ENCODE assay signal across 13 cellular contexts in genomic region chr1:104760017-104760416, GRCh38.
DNase-seq lines count a peak whose midpoint lies in the region; ATAC-seq and TF ChIP-seq lines count a peak whose summit lies in the region.
"Had no signal": no experiment of that assay in that cellular context is flagged by ENCODE, and none has a peak within 500 bp of the region (broad histone marks: within the 10 kb centered on the region; RNA-seq: fewer than 3 reads in every experiment).

No MANE protein-coding gene starts in this region.

- TF ChIP-seq CTCF in activated B cell treated with CpG ODN at 0.5 μM for 24 hours (IDR thresholded peaks at IDR 0.05) (no peak), CD14-positive monocyte (IDR thresholded peaks at IDR 0.05) (no peak)

- H3K9me3 Mint-ChIP-seq in activated B cell treated with CpG ODN at 0.5 μM for 24 hours (no peaks in the 10 kb centered on the region), CD14-positive monocyte (peaks cover 0 to 4% (median 0%) of the 10 kb centered on the region in 7 donors)

- intact Hi-C loops in activated B cell treated with CpG ODN at 0.5 μM for 24 hours (cut with micrococcal nuclease) (loop anchor here (1.0 to 2.0 kb wide), 4 partner anchors 13 to 1115 kb away; no protein-coding TSS in a partner anchor), CD14-positive monocyte (cut with micrococcal nuclease) (no loop called here)

- DNase-seq in activated B cell treated with CpG ODN at 0.5 μM for 24 hours = no peak
- no peak for DNase-seq in cerebellum (ENCODE audit: low spot score)
- no peak for DNase-seq in iPS-NIHi11 (ENCODE audit: low spot score)
- DNase-seq in AML-193 (lab: John Stamatoyannopoulos, UW) = no peak
- DNase-seq in CD14-positive monocyte (ENCODE audit: low spot score) = no peak
- DNase-seq: activated T-cell treated with anti-CD3 and anti-CD28 coated beads, Interleukin-2, amount 50 U/mL, for 48 hours; heart right ventricle; naive thymus-derived CD4-positive, alpha-beta T cell; NCI-H187 had no signal

- POLR2A ChIA-PET in activated B cell treated with CpG ODN at 0.5 μM for 24 hours (lab: Charles Lee) = no interaction called here

- H3K27me3 Mint-ChIP-seq in activated B cell treated with CpG ODN at 0.5 μM for 24 hours (no peaks in the 10 kb centered on the region), CD14-positive monocyte (ENCODE audit: low read depth in 3 of 3) (no peaks in the 10 kb centered on the region)
- H3K27me3 Mint-ChIP-seq: naive thymus-derived CD4-positive, alpha-beta T cell had no signal

- peak overlapping the region; percentile 22 for H3K4me3 Mint-ChIP-seq in activated B cell treated with CpG ODN at 0.5 μM for 24 hours
- H3K4me3 Mint-ChIP-seq in CD14-positive monocyte = no peak overlapping the region
- H3K4me3 Mint-ChIP-seq: naive thymus-derived CD4-positive, alpha-beta T cell had no signal

- no peaks in the 10 kb centered on the region for H3K36me3 Mint-ChIP-seq in activated B cell treated with CpG ODN at 0.5 μM for 24 hours (ENCODE audit: low read depth)
- H3K36me3 Mint-ChIP-seq in CD14-positive monocyte = no peaks in the 10 kb centered on the region
- H3K36me3 Mint-ChIP-seq: naive thymus-derived CD4-positive, alpha-beta T cell had no signal

- CTCF ChIA-PET in activated B cell treated with CpG ODN at 0.5 μM for 24 hours (lab: Charles Lee) = no interaction called here

- ATAC-seq in GM18868 (IDR thresholded peaks at IDR 0.05; ENCODE audit: unreplicated experiment) (peak; percentile 92), HG02571 (IDR thresholded peaks at IDR 0.05; ENCODE audit: unreplicated experiment) (peak; percentile 87), HG03442 (IDR thresholded peaks at IDR 0.05; ENCODE audit: unreplicated experiment) (peak; percentile 97), activated B cell treated with CpG ODN at 0.5 μM for 24 hours (ENCODE audit: low read depth) (peak; percentile 93)
- ATAC-seq: heart right ventricle; naive thymus-derived CD4-positive, alpha-beta T cell; SK-N-SH treated with all-trans-retinoic acid at 6 μM for 48 hours had no signal

- H3K4me1 Mint-ChIP-seq in activated B cell treated with CpG ODN at 0.5 μM for 24 hours (peaks cover 31% of the 10 kb centered on the region), CD14-positive monocyte (no peaks in the 10 kb centered on the region)
- H3K4me1 Mint-ChIP-seq: naive thymus-derived CD4-positive, alpha-beta T cell had no signal

- peak overlapping the region; percentile 63 for H3K27ac Mint-ChIP-seq in activated B cell treated with CpG ODN at 0.5 μM for 24 hours
- H3K27ac Mint-ChIP-seq in CD14-positive monocyte = no peak overlapping the region
- H3K27ac Mint-ChIP-seq: naive thymus-derived CD4-positive, alpha-beta T cell had no signal
